14 cellular contexts compared by ENCODE assay signal in genomic region chr2:168470880-168471475, GRCh38. TPM values are rescaled to one million over a fixed set of nuclear protein-coding genes. Genes with fewer than 3 reads are reported as not detected.
DNase-seq lines count a peak whose midpoint lies in the region; TF ChIP-seq lines count a peak whose summit lies in the region.
"Had no signal": no experiment of that assay in that cellular context is flagged by ENCODE, and none has a peak within 500 bp of the region (broad histone marks: within the 10 kb centered on the region; RNA-seq: fewer than 3 reads in every experiment).

No MANE protein-coding gene starts in this region.

- H3K9ac ChIP-seq in trophoblast cell (ENCODE audit: low read length): no peak overlapping the region

- H2BK120ac ChIP-seq in trophoblast cell (ENCODE audit: insufficient read depth, low read length, poor library complexity): no peak overlapping the region

- no peak overlapping the region for H4K91ac ChIP-seq in trophoblast cell (ENCODE audit: low read depth, low read length)

- CTCF ChIA-PET in HEK293 (lab: Yijun Ruan, JAX): interaction anchor here (0.9 to 1.2 kb wide), 2 partner anchors 12 to 24 kb away, joined by 3 read pairs; no protein-coding TSS in a partner anchor

- no peak overlapping the region for H2AK5ac ChIP-seq in trophoblast cell (ENCODE audit: low read length)

- H2BK12ac ChIP-seq in trophoblast cell (ENCODE audit: low read length): no peak overlapping the region

- no peak overlapping the region for H2AFZ ChIP-seq in trophoblast cell (ENCODE audit: insufficient read depth, low read length, poor library complexity)

- intact Hi-C loops in activated CD4-positive, alpha-beta T cell treated with anti-CD3 and anti-CD28 coated beads, Interleukin-2, amount 10 ng/mL, durations not matched to agents 24 days and 14 days (cut with micrococcal nuclease): no loop called here

- peaks cover 6% of the 10 kb centered on the region for H3K36me3 Mint-ChIP-seq in activated CD4-positive, alpha-beta T cell treated with anti-CD3 and anti-CD28 coated beads, Interleukin-2, amount 10 ng/mL, durations not matched to agents 24 days and 14 days (ENCODE audit: low read depth)

- H3K27ac ChIP-seq in HEK293 (ENCODE audit: extremely low read depth, low read depth, low read length) (no peak overlapping the region), trophoblast cell (ENCODE audit: low read depth, low read length) (no peak overlapping the region), WERI-Rb-1 (no peak overlapping the region)

- H3K9me3 ChIP-seq in HEK293 (ENCODE audit: control insufficient read depth, insufficient read depth, low read depth, low read length) (no peaks in the 10 kb centered on the region), trophoblast cell (ENCODE audit: insufficient read depth, low read depth, low read length) (no peaks in the 10 kb centered on the region), WERI-Rb-1 (ENCODE audit: severe bottlenecking) (no peaks in the 10 kb centered on the region)

- H3K4me2 ChIP-seq in trophoblast cell (ENCODE audit: low read length): peak overlapping the region; percentile 25

- H3K9me3 Mint-ChIP-seq in activated CD4-positive, alpha-beta T cell treated with anti-CD3 and anti-CD28 coated beads, Interleukin-2, amount 10 ng/mL, durations not matched to agents 24 days and 14 days: peaks cover 3% of the 10 kb centered on the region
- H3K9me3 Mint-ChIP-seq: activated T-helper 1 cell treated with anti-CD3 and anti-CD28 coated beads, Interleukin-12 subunit alpha, Interleukin-12 subunit beta, Interleukin-2, Interleukin-4 antibody, amounts not matched to agents 30 ng/mL and 10 ng/mL and 1 ng/mL, durations not matched to agents 14 hours and 24 hours and 36 hours; dendritic cell treated with granulocyte-macrophage colony-stimulating factor and Interleukin-4, amounts not matched to agents 40 ng/mL and 50 ng/mL, for 4 days; neural crest cell; T-cell had no signal

- no peak overlapping the region for H3K23ac ChIP-seq in trophoblast cell (ENCODE audit: low read length)

- no peaks in the 10 kb centered on the region for H3K36me3 ChIP-seq in HEK293 (ENCODE audit: control insufficient read depth in 2 of 2, insufficient read depth in 1 of 2, low read length in 2 of 2)
- no peaks in the 10 kb centered on the region for H3K36me3 ChIP-seq in trophoblast cell (ENCODE audit: control insufficient read depth in 1 of 2, insufficient read depth in 2 of 2, low read length in 2 of 2)
- no peaks in the 10 kb centered on the region for H3K36me3 ChIP-seq in WERI-Rb-1

- no peak overlapping the region for H4K8ac ChIP-seq in trophoblast cell (ENCODE audit: low read depth, low read length)

- TF ChIP-seq CTCF in HEK293 (tag by site-specific recombination; IDR thresholded peaks at IDR 0.05) (no peak), WERI-Rb-1 (IDR thresholded peaks at IDR 0.05; ENCODE audit: low read depth, low read length) (no peak)

- WGBS in trophoblast cell (ENCODE audit: extremely low coverage, insufficient coverage, insufficient read length): no CpG with 5 or more reads among the region's 3 CpGs

- no peak overlapping the region for H3K4me3 Mint-ChIP-seq in activated CD4-positive, alpha-beta T cell treated with anti-CD3 and anti-CD28 coated beads, Interleukin-2, amount 10 ng/mL, durations not matched to agents 24 days and 14 days
- H3K4me3 Mint-ChIP-seq: activated T-helper 1 cell treated with anti-CD3 and anti-CD28 coated beads, Interleukin-12 subunit alpha, Interleukin-12 subunit beta, Interleukin-2, Interleukin-4 antibody, amounts not matched to agents 30 ng/mL and 10 ng/mL and 1 ng/mL, durations not matched to agents 14 hours and 24 hours and 36 hours; dendritic cell treated with granulocyte-macrophage colony-stimulating factor and Interleukin-4, amounts not matched to agents 40 ng/mL and 50 ng/mL, for 4 days; neural crest cell had no signal

- H3K14ac ChIP-seq in trophoblast cell (ENCODE audit: low read length): no peak overlapping the region

- H3K4me1 Mint-ChIP-seq in activated CD4-positive, alpha-beta T cell treated with anti-CD3 and anti-CD28 coated beads, Interleukin-2, amount 10 ng/mL, durations not matched to agents 24 days and 14 days: peaks cover 34% of the 10 kb centered on the region

- no peak overlapping the region for H3K27ac Mint-ChIP-seq in activated CD4-positive, alpha-beta T cell treated with anti-CD3 and anti-CD28 coated beads, Interleukin-2, amount 10 ng/mL, durations not matched to agents 24 days and 14 days
- H3K27ac Mint-ChIP-seq: activated T-helper 1 cell treated with anti-CD3 and anti-CD28 coated beads, Interleukin-12 subunit alpha, Interleukin-12 subunit beta, Interleukin-2, Interleukin-4 antibody, amounts not matched to agents 30 ng/mL and 10 ng/mL and 1 ng/mL, durations not matched to agents 14 hours and 24 hours and 36 hours; dendritic cell treated with granulocyte-macrophage colony-stimulating factor and Interleukin-4, amounts not matched to agents 40 ng/mL and 50 ng/mL, for 4 days had no signal

- H3K4me3 ChIP-seq in HEK293 (ENCODE audit: low read depth, low read length) (no peak overlapping the region), trophoblast cell (ENCODE audit: low read depth, low read length) (no peak overlapping the region), WERI-Rb-1 (ENCODE audit: low read depth, low read length) (no peak overlapping the region)

- H3K79me2 ChIP-seq in trophoblast cell (ENCODE audit: control insufficient read depth, insufficient read depth, low read length, poor library complexity): no peaks in the 10 kb centered on the region

- H3K27me3 ChIP-seq in trophoblast cell (ENCODE audit: insufficient read depth, low read length) (no peaks in the 10 kb centered on the region), WERI-Rb-1 (ENCODE audit: insufficient read depth, low read depth, severe bottlenecking) (peaks cover 9% of the 10 kb centered on the region)

- H3K27me3 Mint-ChIP-seq in activated CD4-positive, alpha-beta T cell treated with anti-CD3 and anti-CD28 coated beads, Interleukin-2, amount 10 ng/mL, durations not matched to agents 24 days and 14 days: no peaks in the 10 kb centered on the region
- H3K27me3 Mint-ChIP-seq: dendritic cell treated with granulocyte-macrophage colony-stimulating factor and Interleukin-4, amounts not matched to agents 40 ng/mL and 50 ng/mL, for 4 days; T-cell had no signal

- no peak overlapping the region for H3K18ac ChIP-seq in trophoblast cell (ENCODE audit: low read length)

- H3K79me1 ChIP-seq in trophoblast cell (ENCODE audit: low read length): no peaks in the 10 kb centered on the region

- POLR2A ChIA-PET in HEK293 (lab: Yijun Ruan, JAX): no interaction called here

- peak; percentile 41 for DNase-seq in activated CD4-positive, alpha-beta T cell treated with anti-CD3 and anti-CD28 coated beads, Interleukin-2, amount 10 ng/mL, durations not matched to agents 24 days and 14 days
- no peak for DNase-seq in activated CD4-positive, alpha-beta T cell treated with anti-CD3 and anti-CD28 coated beads, Interleukin-2, amount 50 U/mL, for 1 hour
- peak; percentile 99 for DNase-seq in NCI-H82 treated with DMSO at 0.1 percent for 48 hours (lab: John Stamatoyannopoulos, UW; ENCODE audit: unreplicated experiment)
- no peak for DNase-seq in trophoblast cell
- no peak for DNase-seq in central memory CD4-positive, alpha-beta T cell
- no peak for DNase-seq in WERI-Rb-1
- no peak for DNase-seq in stimulated activated CD4-positive, alpha-beta T cell treated with anti-CD3 and anti-CD28 coated beads, Interleukin-4, amount 100 ng/mL, for 4 hours
- DNase-seq: NCI-H1930; stimulated activated CD4-positive, alpha-beta T cell treated with anti-CD3 and anti-CD28 coated beads, Interleukin-2, amount 100 ng/mL, for 48 hours; T-cell had no signal

- H3K4me1 ChIP-seq in HEK293 (ENCODE audit: control insufficient read depth, insufficient read depth, low read length) (peaks cover 21% of the 10 kb centered on the region), trophoblast cell (ENCODE audit: control insufficient read depth in 1 of 2, insufficient read depth in 2 of 2, low read length in 2 of 2) (peaks cover 6 to 15% of the 10 kb centered on the region in 2 experiments)

- H4K12ac ChIP-seq in trophoblast cell (ENCODE audit: low read depth, low read length): no peak overlapping the region

- H2BK5ac ChIP-seq in trophoblast cell (ENCODE audit: low read depth, low read length, poor library complexity): no peak overlapping the region

- H3K4ac ChIP-seq in trophoblast cell (ENCODE audit: low read depth, low read length): no peak overlapping the region

TF ChIP-seq in HEK293, 187 proteins besides CTCF, POLR2A, EP300 and RAD21:
- peak; percentile 62 for TF ChIP-seq PRDM1 (tag by site-specific recombination; IDR thresholded peaks at IDR 0.05)
- TF ChIP-seq ZNF549 (tag by site-specific recombination; IDR thresholded peaks at IDR 0.05): no peak

RNA-seq across cellular contexts. Expression of gene CERS6, which starts 14.9 kb away (rescaled TPM):
- total RNA-seq in activated CD4-positive, alpha-beta T cell treated with anti-CD3 and anti-CD28 coated beads, Interleukin-2, amount 10 ng/mL, durations not matched to agents 24 days and 14 days: 25.3 and 26.3 TPM in 2 replicates
- polyA plus RNA-seq in trophoblast cell (2013): 20.5 and 21.1 TPM in 2 replicates

Comparison
In these comparisons a context has a peak if more than half of its experiments do, and no peak if none do; other contexts are left out.
1. DNase-seq: peak in activated CD4-positive, alpha-beta T cell treated with anti-CD3 and anti-CD28 coated beads, Interleukin-2, amount 10 ng/mL, durations not matched to agents 24 days and 14 days (single experiment) and NCI-H82 treated with DMSO at 0.1 percent for 48 hours (single experiment); none in activated CD4-positive, alpha-beta T cell treated with anti-CD3 and anti-CD28 coated beads, Interleukin-2, amount 50 U/mL, for 1 hour (single experiment), trophoblast cell (0 of 2), central memory CD4-positive, alpha-beta T cell (single experiment), WERI-Rb-1 (single experiment) and stimulated activated CD4-positive, alpha-beta T cell treated with anti-CD3 and anti-CD28 coated beads, Interleukin-4, amount 100 ng/mL, for 4 hours (0 of 2).